ENCODE assay signal across 8 cellular contexts in the genomic region with DNA sequence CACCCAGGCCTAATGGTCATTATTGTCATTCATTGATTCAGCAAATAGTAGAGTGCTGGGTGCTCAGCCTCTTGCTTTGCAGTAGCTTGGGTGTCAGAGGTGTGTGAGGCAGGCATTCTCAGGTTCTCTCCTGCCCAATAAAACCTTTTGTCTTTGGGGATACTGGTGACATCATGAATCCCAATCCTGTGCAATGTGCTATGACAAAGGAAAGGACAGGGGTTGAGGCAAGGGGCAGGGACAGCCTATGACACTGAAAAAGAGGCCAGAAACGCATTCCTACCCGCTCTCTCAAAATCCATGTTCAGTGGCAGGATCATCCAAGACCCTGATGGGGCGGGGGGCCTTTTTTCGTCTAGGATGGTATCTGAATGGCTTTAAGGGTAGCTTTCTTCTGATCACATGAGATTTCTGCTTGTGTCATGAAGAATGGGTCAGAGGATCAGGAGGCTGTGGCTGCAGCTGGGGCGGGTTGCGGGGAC. TPM values are rescaled to one million over a fixed set of nuclear protein-coding genes. Genes with fewer than 3 reads are reported as not detected.
A peak's percentile ranks its signal among the peaks of the same experiment; 100 is the strongest.
DNase-seq lines count a peak whose midpoint lies in the region; ATAC-seq, FAIRE-seq and TF ChIP-seq lines count a peak whose summit lies in the region.

No MANE protein-coding gene starts in this region.

- peaks cover 30% of the 10 kb centered on the region for H3K79me2 ChIP-seq in DOHH2 (ENCODE audit: control insufficient read depth, low read length)
- H3K79me2 ChIP-seq in PC-3 (ENCODE audit: low read length), result peaks cover 36% of the 10 kb centered on the region

- no peak overlapping the region for H3K27ac ChIP-seq in DOHH2 (ENCODE audit: low read depth, low read length)
- H3K27ac ChIP-seq in PC-3 (ENCODE audit: low read length), result no peak overlapping the region
- H3K27ac ChIP-seq in pancreas, result peak overlapping the region in 3 of 4 donors; percentile 76 to 86 (median 85)

- WGBS in pancreas, 2 donors, result 74% methylated on average over 6 of the region's 6 CpGs

- peaks cover 9% of the 10 kb centered on the region for H3K36me3 ChIP-seq in DOHH2 (ENCODE audit: control insufficient read depth, low read length)
- H3K36me3 ChIP-seq in PC-3 (ENCODE audit: low read depth, low read length), result no peaks in the 10 kb centered on the region
- no peaks in the 10 kb centered on the region for H3K36me3 ChIP-seq in pancreas

- POLR2A ChIA-PET in PC-3 (lab: Charles Lee; ENCODE audit: unreplicated experiment), result no interaction called here

- peaks cover 15% of the 10 kb centered on the region for H3K4me1 ChIP-seq in DOHH2 (ENCODE audit: control insufficient read depth, low read length)
- H3K4me1 ChIP-seq in PC-3 (ENCODE audit: insufficient read depth, low read length), result peaks cover 7% of the 10 kb centered on the region; the same call in 1 of the 2 replicates
- H3K4me1 ChIP-seq in pancreas, result peaks cover 0 to 12% (median 6%) of the 10 kb centered on the region in 3 donors

- peak overlapping the region; percentile 97 for H3K4me3 Mint-ChIP-seq in endothelial cell (ENCODE audit: unreplicated experiment)

- no peaks in the 10 kb centered on the region for H3K9me2 ChIP-seq in DOHH2 (replicated peaks; ENCODE audit: control insufficient read depth, low read length)
- H3K9me2 ChIP-seq in PC-3 (replicated peaks; ENCODE audit: low read length), result no peaks in the 10 kb centered on the region

- BruUV-seq in PC-3 (replicated peaks; lab: Mats Ljungman, UMichigan), result no TSS peak

- peak overlapping the region; percentile 92 for H3K27ac Mint-ChIP-seq in endothelial cell (ENCODE audit: unreplicated experiment)

- no peak for TF ChIP-seq CTCF in DOHH2 (IDR thresholded peaks at IDR 0.05; ENCODE audit: low read depth, low read length, poor library complexity, severe bottlenecking)
- no peak for TF ChIP-seq CTCF in PC-3 (conservative IDR thresholded peaks at IDR 0.05; ENCODE audit: low read depth, low read length)
- no peak for TF ChIP-seq CTCF in endothelial cell (IDR thresholded peaks at IDR 0.05; ENCODE audit: unreplicated experiment)
- TF ChIP-seq CTCF in pancreas (IDR thresholded peaks at IDR 0.05), result no peak

- no peak overlapping the region for H2AFZ ChIP-seq in PC-3 (ENCODE audit: low read length)

- peak overlapping the region; percentile 94 for H3K9ac ChIP-seq in PC-3 (ENCODE audit: low read length)

- CTCF ChIA-PET in PC-3 (lab: Charles Lee), result no interaction called here

- H3K4me2 ChIP-seq in DOHH2 (ENCODE audit: low read length), result peak overlapping the region; percentile 95
- peak overlapping the region; percentile 96 for H3K4me2 ChIP-seq in PC-3 (ENCODE audit: low read length)

- ATAC-seq in PC-3, result no peak
- no peak for ATAC-seq in pancreas
- ATAC-seq in HG03460 (IDR thresholded peaks at IDR 0.05; ENCODE audit: unreplicated experiment), result no peak

- no peaks in the 10 kb centered on the region for H3K9me3 ChIP-seq in DOHH2 (ENCODE audit: control insufficient read depth, insufficient read depth, low read length)
- no peaks in the 10 kb centered on the region for H3K9me3 ChIP-seq in PC-3 (ENCODE audit: low read length)
- H3K9me3 ChIP-seq in pancreas, result no peaks in the 10 kb centered on the region

- peak; percentile 14 for DNase-seq in PC-3
- no peak for DNase-seq in endothelial cell (ENCODE audit: low spot score)
- no peak for DNase-seq in pancreas
- no peak for DNase-seq in NK-92 treated with Interleukin-12 subunit alpha and Interleukin-12 subunit beta, amount 100 ng/mL, for 24 hours (lab: John Stamatoyannopoulos, UW)
- no peak for DNase-seq in SIG-M5 treated with dmso at 0.1 percent for 504 hours (lab: John Stamatoyannopoulos, UW; ENCODE audit: unreplicated experiment)
- no peak for DNase-seq in RPMI8226

- H3K27me3 ChIP-seq in DOHH2 (ENCODE audit: control insufficient read depth, low read length) (no peaks in the 10 kb centered on the region), PC-3 (ENCODE audit: low read length) (no peaks in the 10 kb centered on the region), pancreas (no peaks in the 10 kb centered on the region)

- H3K36me3 Mint-ChIP-seq in endothelial cell (ENCODE audit: low read depth, unreplicated experiment), result no peaks in the 10 kb centered on the region

- peaks cover 13% of the 10 kb centered on the region for H4K20me1 ChIP-seq in DOHH2 (ENCODE audit: control insufficient read depth, insufficient read depth, low read depth, low read length)
- H4K20me1 ChIP-seq in PC-3 (ENCODE audit: low read length), result peaks cover 7% of the 10 kb centered on the region

- H3F3A ChIP-seq in DOHH2 (ENCODE audit: control insufficient read depth, insufficient read depth) (no peaks in the 10 kb centered on the region), PC-3 (ENCODE audit: low read length, unreplicated experiment) (no peaks in the 10 kb centered on the region)

- H3K27me3 Mint-ChIP-seq in endothelial cell (ENCODE audit: unreplicated experiment), result peaks cover 9% of the 10 kb centered on the region

- no peaks in the 10 kb centered on the region for H3K9me3 Mint-ChIP-seq in endothelial cell (ENCODE audit: unreplicated experiment)

- H3K4me1 Mint-ChIP-seq in endothelial cell (ENCODE audit: unreplicated experiment), result peaks cover 4% of the 10 kb centered on the region

- FAIRE-seq in pancreas (lab: Jason Lieb, UNC), result no peak

- peak overlapping the region; percentile 88 for H3K4me3 ChIP-seq in DOHH2 (ENCODE audit: low read length)
- H3K4me3 ChIP-seq in PC-3 (ENCODE audit: low read length), result peak overlapping the region; percentile 82
- peak overlapping the region in 2 of 4 donors; percentile 85 to 89 for H3K4me3 ChIP-seq in pancreas

- intact Hi-C loops in PC-3 (cut with micrococcal nuclease) (loop anchor here (5.0 kb wide), 1 partner anchor 68 kb away; a partner anchor contains a TSS), pancreas (cut with DNase I) (no loop called here)

RNA-seq across cellular contexts. Expression of a gene that starts 1.5 kb away (rescaled TPM):
- total RNA-seq in PC-3 (2014; rRNA removed) (13.6 and 21.5 TPM in 2 replicates), endothelial cell (ENCODE audit: unreplicated experiment) (33.7 TPM), pancreas (10 to 100 TPM; 10.1 to 17.0 (median 10.6) TPM)
- 10 to 100 TPM; 10.4 to 15.5 TPM for polyA plus RNA-seq in pancreas

Comparison
In these comparisons a context has a peak if more than half of its experiments do, and no peak if none do; other contexts are left out.
1. H3K27ac ChIP-seq: peak in pancreas (3 of 4); none in DOHH2 (single experiment) and PC-3 (single experiment).